9 cellular contexts compared by ENCODE assay signal in genomic region chr19:41795031-41795461, GRCh38. TPM values are rescaled to one million over a fixed set of nuclear protein-coding genes. Genes with fewer than 3 reads are reported as not detected.
DNase-seq lines count a peak whose midpoint lies in the region; ATAC-seq and TF ChIP-seq lines count a peak whose summit lies in the region.
"Had no signal": no experiment of that assay in that cellular context is flagged by ENCODE, and none has a peak within 500 bp of the region (broad histone marks: within the 10 kb centered on the region; RNA-seq: fewer than 3 reads in every experiment).

No MANE protein-coding gene starts in this region.

- intact Hi-C loops in CD14-positive monocyte (cut with micrococcal nuclease): no loop called here
- intact Hi-C loops in HCT116 (cut with micrococcal nuclease): no loop called here
- intact Hi-C loops in activated CD4-positive, alpha-beta memory T cell treated with anti-CD3 and anti-CD28 coated beads for 36 hours (cut with micrococcal nuclease): loop anchor here (5.0 kb wide), 1 partner anchor 42 kb away; no protein-coding TSS in a partner anchor
- intact Hi-C loops in tibial artery (cut with DNase I; ENCODE audit: low total_unique reads): no loop called here

- TF ChIP-seq POLR2A in HCT116 (IDR thresholded peaks at IDR 0.05; ENCODE audit: borderline replicate concordance, extremely low read depth, insufficient read depth, insufficient read length): no peak

- H3K4me1 ChIP-seq in HCT116 (ENCODE audit: control insufficient read depth in 1 of 2, insufficient read depth in 2 of 2, low read length in 2 of 2) (no peaks in the 10 kb centered on the region; a peak in 1 of 4 replicates), tibial artery (no peaks in the 10 kb centered on the region)

- H3K4me1 Mint-ChIP-seq in CD14-positive monocyte: peaks cover 55% of the 10 kb centered on the region
- H3K4me1 Mint-ChIP-seq in activated CD4-positive, alpha-beta memory T cell treated with anti-CD3 and anti-CD28 coated beads for 36 hours (ENCODE audit: low read depth): no peaks in the 10 kb centered on the region
- no peaks in the 10 kb centered on the region for H3K4me1 Mint-ChIP-seq in nephron

- H3K9me2 ChIP-seq in HCT116 (ENCODE audit: insufficient read depth): no peaks in the 10 kb centered on the region

- CTCF ChIA-PET in HCT116 (lab: Charles Lee): interaction anchor here (0.8 to 5.1 kb wide), 16 partner anchors 9 to 356 kb away, joined by 3 to 80 read pairs (median 4); partner anchors contain the start of gene RABAC1
- CTCF ChIA-PET in activated CD4-positive, alpha-beta memory T cell treated with anti-CD3 and anti-CD28 coated beads for 36 hours (lab: Charles Lee): interaction anchor here (0.7 to 6.4 kb wide), 30 partner anchors 10 to 1167 kb away, joined by 3 to 94 read pairs (median 5); partner anchors contain the start of genes CEACAM21 and CEACAM6

- peaks cover 22% of the 10 kb centered on the region; the same call in 1 of the 2 replicates for H3K27me3 ChIP-seq in HCT116 (ENCODE audit: insufficient read depth, low read length)
- peaks cover 0 to 32% of the 10 kb centered on the region in 2 donors for H3K27me3 ChIP-seq in tibial artery

- H3K36me3 Mint-ChIP-seq in CD14-positive monocyte: peaks cover 15 to 22% of the 10 kb centered on the region in 2 donors
- H3K36me3 Mint-ChIP-seq in activated CD4-positive, alpha-beta memory T cell treated with anti-CD3 and anti-CD28 coated beads for 36 hours: no peaks in the 10 kb centered on the region
- H3K36me3 Mint-ChIP-seq in nephron (ENCODE audit: low read depth): no peaks in the 10 kb centered on the region

- H3K27ac Mint-ChIP-seq in CD14-positive monocyte (peak overlapping the region; percentile 79 to 92 (median 85)), nephron (no peak overlapping the region)
- no peak overlapping the region for H3K27ac Mint-ChIP-seq in activated CD4-positive, alpha-beta memory T cell treated with anti-CD3 and anti-CD28 coated beads for 36 hours

- peak overlapping the region; percentile 33; the same call in 1 of the 2 replicates for H3K4me2 ChIP-seq in HCT116 (ENCODE audit: low read length)

- no peaks in the 10 kb centered on the region for H3K36me3 ChIP-seq in HCT116 (ENCODE audit: control insufficient read depth in 1 of 2, insufficient read depth in 2 of 2, low read length in 2 of 2)
- no peaks in the 10 kb centered on the region for H3K36me3 ChIP-seq in tibial artery

- DNase-seq in CD14-positive monocyte (ENCODE audit: low spot score) (peak; percentile 63), HCT116 (ENCODE audit: low read depth, low spot score) (peak; percentile 38), NCI-H526 (lab: John Stamatoyannopoulos, UW) (peak; percentile 25 to 69), epithelial cell of proximal tubule (ENCODE audit: low read depth) (no peak), tibial artery (peak in 1 of 2 donors; percentile 51), HuH-7.5 (ENCODE audit: low spot score) (no peak)
- peak; percentile 64 for DNase-seq in activated CD4-positive, alpha-beta memory T cell treated with anti-CD3 and anti-CD28 coated beads for 36 hours

- no peaks in the 10 kb centered on the region for H4K20me1 ChIP-seq in HCT116 (ENCODE audit: insufficient read depth)

- TF ChIP-seq CTCF in CD14-positive monocyte (IDR thresholded peaks at IDR 0.05): peak; percentile 98
- TF ChIP-seq CTCF in HCT116 (IDR thresholded peaks at IDR 0.05 in 2 of 3, conservative IDR thresholded peaks at IDR 0.05 in 1 of 3; ENCODE audit: borderline replicate concordance in 1 of 3, insufficient read depth in 1 of 3, low read depth in 2 of 3, low read length in 2 of 3): peak; percentile 54 to 89 (median 83)
- TF ChIP-seq CTCF in epithelial cell of proximal tubule (conservative IDR thresholded peaks at IDR 0.05; ENCODE audit: low read depth, low read length): peak; percentile 78
- TF ChIP-seq CTCF in nephron (IDR thresholded peaks at IDR 0.05; ENCODE audit: unreplicated experiment in 3 of 3): peak; percentile 61 to 64 (median 62)
- TF ChIP-seq CTCF in tibial artery (IDR thresholded peaks at IDR 0.05): peak; percentile 55 to 57

- H3K9me3 ChIP-seq in HCT116 (ENCODE audit: control insufficient read depth in 1 of 2, insufficient read depth in 1 of 2, low read depth in 1 of 2, low read length in 2 of 2): no peaks in the 10 kb centered on the region
- H3K9me3 ChIP-seq in tibial artery: no peaks in the 10 kb centered on the region

- POLR2A ChIA-PET in HCT116 (lab: Charles Lee): no interaction called here
- POLR2A ChIA-PET in activated CD4-positive, alpha-beta memory T cell treated with anti-CD3 and anti-CD28 coated beads for 36 hours (lab: Charles Lee): no interaction called here

- no peaks in the 10 kb centered on the region for H3K9me3 Mint-ChIP-seq in CD14-positive monocyte
- no peaks in the 10 kb centered on the region for H3K9me3 Mint-ChIP-seq in activated CD4-positive, alpha-beta memory T cell treated with anti-CD3 and anti-CD28 coated beads for 36 hours
- H3K9me3 Mint-ChIP-seq in nephron: no peaks in the 10 kb centered on the region

- no peak overlapping the region for H3K4me3 Mint-ChIP-seq in CD14-positive monocyte
- no peak overlapping the region for H3K4me3 Mint-ChIP-seq in activated CD4-positive, alpha-beta memory T cell treated with anti-CD3 and anti-CD28 coated beads for 36 hours
- H3K4me3 Mint-ChIP-seq in nephron: no peak overlapping the region

- H3K9ac ChIP-seq in HCT116 (ENCODE audit: low read length): no peak overlapping the region

- H2AFZ ChIP-seq in HCT116 (ENCODE audit: low read depth, low read length, poor library complexity, severe bottlenecking): peak overlapping the region; percentile 71

- peak; percentile 41 for TF ChIP-seq RAD21 in HCT116 (IDR thresholded peaks at IDR 0.05; ENCODE audit: low read depth)

- H3K27ac ChIP-seq in HCT116 (ENCODE audit: low read depth, low read length): no peak overlapping the region
- H3K27ac ChIP-seq in tibial artery: no peak overlapping the region

- no peaks in the 10 kb centered on the region for H3K79me2 ChIP-seq in HCT116 (ENCODE audit: insufficient read depth, low read length)

- no TSS peak for BruUV-seq in HCT116 (replicated peaks; lab: Mats Ljungman, UMichigan)

- ATAC-seq in HCT116: peak; percentile 93

- H3K4me3 ChIP-seq in HCT116 (replicated peaks in 1 of 2; ENCODE audit: low read depth in 1 of 2, low read length in 2 of 2) (no peak overlapping the region), epithelial cell of proximal tubule (ENCODE audit: low read depth, low read length) (no peak overlapping the region), tibial artery (no peak overlapping the region)

- peaks cover 13 to 18% (median 15%) of the 10 kb centered on the region in 3 donors for H3K27me3 Mint-ChIP-seq in CD14-positive monocyte (ENCODE audit: low read depth in 3 of 3)
- peaks cover 28% of the 10 kb centered on the region for H3K27me3 Mint-ChIP-seq in activated CD4-positive, alpha-beta memory T cell treated with anti-CD3 and anti-CD28 coated beads for 36 hours
- H3K27me3 Mint-ChIP-seq in nephron (ENCODE audit: low read depth): peaks cover 47% of the 10 kb centered on the region

- RAD21 ChIA-PET in HCT116 (lab: Charles Lee; ENCODE audit: low non-redundant PET in 1 of 2, low total read pairs in 2 of 2, uncharacterized antibody in 2 of 2, unreplicated experiment in 2 of 2): no interaction called here

TF ChIP-seq in HCT116, 20 proteins besides CTCF, POLR2A, EP300 and RAD21:
- TF ChIP-seq ZFX (IDR thresholded peaks at IDR 0.05) (no peak), YY1 (IDR thresholded peaks at IDR 0.05; ENCODE audit: extremely low read depth, insufficient replicate concordance, low read depth, low read length) (peak; percentile 57), ZNF274 (IDR thresholded peaks at IDR 0.05; ENCODE audit: low read depth, low read length) (no peak), ATF3 (IDR thresholded peaks at IDR 0.05) (no peak), FOSL1 (IDR thresholded peaks at IDR 0.05; ENCODE audit: low read depth) (no peak), MAX (IDR thresholded peaks at IDR 0.05) (no peak), SP1 (IDR thresholded peaks at IDR 0.05; ENCODE audit: low read depth) (no peak)

RNA-seq across cellular contexts. Expression of gene CEACAM3, which starts 1.3 kb away (rescaled TPM):
- polyA plus RNA-seq in CD14-positive monocyte: 10 to 100 TPM in 1 of 2 donors, 1 to 10 TPM in 1; 5.9 to 11.8 TPM
- not detected for total RNA-seq in HCT116 (2021; ENCODE audit: unreplicated experiment)
- polyA plus RNA-seq in HCT116 (2012): not detected in 2 replicates
- not detected for total RNA-seq in activated CD4-positive, alpha-beta memory T cell treated with anti-CD3 and anti-CD28 coated beads for 36 hours
- not detected in 2 replicates for total RNA-seq in epithelial cell of proximal tubule
- total RNA-seq: skeletal muscle tissue had no signal

RNA-seq across cellular contexts. Expression of gene CEACAM6, which starts 39.7 kb away (rescaled TPM):
- polyA plus RNA-seq in CD14-positive monocyte: under 1 TPM in 1 of 2 donors, not detected in 1; 0.07 TPM
- total RNA-seq in HCT116 (2021; ENCODE audit: unreplicated experiment) (0.59 TPM), epithelial cell of proximal tubule (under 0.01 and 1.1 TPM in 2 replicates)
- polyA plus RNA-seq in HCT116 (2012): not detected in 2 replicates
- total RNA-seq in activated CD4-positive, alpha-beta memory T cell treated with anti-CD3 and anti-CD28 coated beads for 36 hours: not detected

RNA-seq across cellular contexts. Expression of gene LYPD4, which starts 49.4 kb away (rescaled TPM):
- not detected for polyA plus RNA-seq in CD14-positive monocyte
- total RNA-seq in HCT116 (2021; ENCODE audit: unreplicated experiment) (not detected), epithelial cell of proximal tubule (not detected in 2 replicates)
- polyA plus RNA-seq in HCT116 (2012): not detected in 2 replicates
- total RNA-seq in activated CD4-positive, alpha-beta memory T cell treated with anti-CD3 and anti-CD28 coated beads for 36 hours: not detected
- total RNA-seq: skeletal muscle tissue had no signal

RNA-seq across cellular contexts. Expression of gene DMRTC2, which starts 49.8 kb away (rescaled TPM):
- not detected for polyA plus RNA-seq in CD14-positive monocyte
- not detected for total RNA-seq in HCT116 (2021; ENCODE audit: unreplicated experiment)
- not detected in 2 replicates for polyA plus RNA-seq in HCT116 (2012)
- total RNA-seq in activated CD4-positive, alpha-beta memory T cell treated with anti-CD3 and anti-CD28 coated beads for 36 hours: not detected
- total RNA-seq in epithelial cell of proximal tubule: not detected in 2 replicates
- total RNA-seq: skeletal muscle tissue had no signal

Comparison
In these comparisons a context has a peak if more than half of its experiments do, and no peak if none do; other contexts are left out.
1. DNase-seq: peak in CD14-positive monocyte (single experiment), HCT116 (single experiment), NCI-H526 (2 of 2) and activated CD4-positive, alpha-beta memory T cell treated with anti-CD3 and anti-CD28 coated beads for 36 hours (single experiment); none in epithelial cell of proximal tubule (single experiment) and HuH-7.5 (single experiment).
2. H3K27ac Mint-ChIP-seq: peak in CD14-positive monocyte (7 of 7); none in activated CD4-positive, alpha-beta memory T cell treated with anti-CD3 and anti-CD28 coated beads for 36 hours (single experiment) and nephron (0 of 3).
3. Peak in every context shown above with its lines, with median percentiles within 50 percentile points of each other: CTCF ChIP-seq.